ENCODE assay signal across 14 cellular contexts in the genomic region with DNA sequence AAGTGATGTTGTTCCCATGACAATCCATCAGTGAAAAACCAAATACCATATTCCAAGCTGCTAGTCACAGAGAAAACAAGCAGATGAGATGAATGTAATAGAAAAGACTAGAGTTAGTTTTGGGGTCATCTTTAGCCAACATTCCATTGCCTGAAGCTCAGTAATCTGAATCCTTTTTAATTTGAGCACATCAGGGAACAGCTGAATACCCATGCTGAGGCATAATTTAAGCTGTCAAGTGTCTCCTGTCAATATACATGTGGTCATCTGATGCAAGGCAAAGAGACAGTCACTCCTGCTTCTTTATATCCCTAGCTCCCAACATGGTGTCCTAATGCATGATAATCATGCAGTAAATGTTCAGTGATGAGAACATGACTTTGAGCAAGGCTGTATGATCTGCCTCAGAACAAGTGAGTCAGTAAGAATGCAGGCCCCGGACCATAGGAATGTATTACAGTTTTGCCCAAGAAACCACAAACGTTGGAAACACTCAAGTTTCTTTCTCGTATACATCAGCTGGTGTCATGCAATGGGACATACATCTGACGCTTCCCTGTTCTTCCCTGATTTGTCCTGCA. TPM values are rescaled to one million over a fixed set of nuclear protein-coding genes. Genes with fewer than 3 reads are reported as not detected.
A peak's percentile ranks its signal among the peaks of the same experiment; 100 is the strongest.
DNase-seq lines count a peak whose midpoint lies in the region; TF ChIP-seq lines count a peak whose summit lies in the region.
"Had no signal": no experiment of that assay in that cellular context is flagged by ENCODE, and none has a peak within 500 bp of the region (broad histone marks: within the 10 kb centered on the region; RNA-seq: fewer than 3 reads in every experiment).

No MANE protein-coding gene starts in this region.

- H3K9me3 ChIP-seq in BE2C (no peaks in the 10 kb centered on the region), HAP-1 (no peaks in the 10 kb centered on the region)
- H3K9me3 ChIP-seq: sigmoid colon had no signal

- H3K36me3 Mint-ChIP-seq in Calu3 (ENCODE audit: insufficient read depth, unreplicated experiment) (no peaks in the 10 kb centered on the region), nephron (ENCODE audit: low read depth) (no peaks in the 10 kb centered on the region), mesothelial cell of epicardium (peaks cover 1% of the 10 kb centered on the region)
- H3K36me3 Mint-ChIP-seq: activated naive CD8-positive, alpha-beta T cell had no signal

- H3K27ac Mint-ChIP-seq in Calu3 (ENCODE audit: unreplicated experiment) (peak overlapping the region; percentile 1), nephron (peak overlapping the region; percentile 52 to 77 (median 60)), mesothelial cell of epicardium (no peak overlapping the region)
- H3K27ac Mint-ChIP-seq: activated CD4-positive, alpha-beta T cell treated with anti-CD3 and anti-CD28 coated beads, Interleukin-2, amount 10 ng/mL, durations not matched to agents 7 days and 5 days; activated naive CD8-positive, alpha-beta T cell had no signal

- H3K36me3 ChIP-seq in BE2C (no peaks in the 10 kb centered on the region), HAP-1 (replicated peaks) (no peaks in the 10 kb centered on the region)
- H3K36me3 ChIP-seq: sigmoid colon had no signal

- no peak overlapping the region for H3K4me3 Mint-ChIP-seq in Calu3 (ENCODE audit: low read depth, unreplicated experiment)
- H3K4me3 Mint-ChIP-seq in nephron: no peak overlapping the region
- H3K4me3 Mint-ChIP-seq in mesothelial cell of epicardium: no peak overlapping the region
- H3K4me3 Mint-ChIP-seq: activated CD4-positive, alpha-beta T cell treated with anti-CD3 and anti-CD28 coated beads, Interleukin-2, amount 10 ng/mL, durations not matched to agents 7 days and 5 days; activated naive CD8-positive, alpha-beta T cell had no signal

- TF ChIP-seq CTCF in Calu3 (IDR thresholded peaks at IDR 0.05; ENCODE audit: unreplicated experiment) (no peak), cardiac fibroblast (IDR thresholded peaks at IDR 0.05; ENCODE audit: low read depth, low read length) (no peak), nephron (IDR thresholded peaks at IDR 0.05; ENCODE audit: unreplicated experiment in 3 of 3) (no peak), BE2C (IDR thresholded peaks at IDR 0.05; ENCODE audit: low read depth, low read length) (no peak), mesothelial cell of epicardium (IDR thresholded peaks at IDR 0.05; ENCODE audit: unreplicated experiment) (no peak)

- H3K4me1 Mint-ChIP-seq in Calu3 (ENCODE audit: low read depth, unreplicated experiment): peaks cover 21% of the 10 kb centered on the region
- peaks cover 60% of the 10 kb centered on the region for H3K4me1 Mint-ChIP-seq in nephron
- H3K4me1 Mint-ChIP-seq in mesothelial cell of epicardium: peaks cover 23% of the 10 kb centered on the region

- in situ Hi-C loops in HAP-1 (cut with MboI; ENCODE audit: low sequenced_read_pairs): no loop called here

- no TSS peak for BruUV-seq in Calu3 (replicated peaks; lab: Mats Ljungman, UMichigan)

- peak; percentile 37 for DNase-seq in Calu3
- DNase-seq in NCI-H226: peak; percentile 82
- peak; percentile 84 to 96 for DNase-seq in cardiac fibroblast (ENCODE audit: low read depth in 2 of 2)
- no peak for DNase-seq in BE2C
- DNase-seq in mesothelial cell of epicardium (ENCODE audit: low spot score in 2 of 2, unreplicated experiment in 2 of 2): no peak
- no peak for DNase-seq in posterior vena cava (ENCODE audit: low spot score)
- DNase-seq in HAP-1 (ENCODE audit: low spot score in 2 of 2): no peak
- DNase-seq: activated CD4-positive, alpha-beta T cell treated with anti-CD3 and anti-CD28 coated beads, Interleukin-2, amount 10 ng/mL, durations not matched to agents 7 days and 5 days; NCI-H1417 treated with DMSO at 0.1 percent for 48 hours; sigmoid colon had no signal

- H3K4me1 ChIP-seq in BE2C (no peaks in the 10 kb centered on the region), HAP-1 (peaks cover 14% of the 10 kb centered on the region)

- H3K4me3 ChIP-seq in cardiac fibroblast (replicated peaks in 1 of 2; ENCODE audit: low read depth in 2 of 2, low read length in 2 of 2) (no peak overlapping the region), BE2C (ENCODE audit: low read depth, low read length) (no peak overlapping the region), HAP-1 (no peak overlapping the region)
- H3K4me3 ChIP-seq: lung, sigmoid colon had no signal

- intact Hi-C loops in Calu3 (cut with micrococcal nuclease; ENCODE audit: unreplicated experiment) (no loop called here), posterior vena cava (cut with DNase I) (no loop called here)

- no peaks in the 10 kb centered on the region for H3K9me3 Mint-ChIP-seq in Calu3 (ENCODE audit: low read depth, unreplicated experiment)
- H3K9me3 Mint-ChIP-seq in nephron: no peaks in the 10 kb centered on the region
- H3K9me3 Mint-ChIP-seq in mesothelial cell of epicardium: no peaks in the 10 kb centered on the region
- H3K9me3 Mint-ChIP-seq: activated CD4-positive, alpha-beta T cell treated with anti-CD3 and anti-CD28 coated beads, Interleukin-2, amount 10 ng/mL, durations not matched to agents 7 days and 5 days had no signal

- H3K27me3 ChIP-seq in BE2C: no peaks in the 10 kb centered on the region
- H3K27me3 ChIP-seq in HAP-1 (ENCODE audit: low read depth): no peaks in the 10 kb centered on the region
- H3K27me3 ChIP-seq: sigmoid colon had no signal

- CTCF ChIA-PET in Calu3 (lab: Charles Lee): interaction anchor here (0.9 to 1.6 kb wide), 4 partner anchors 10 to 74 kb away, joined by 3 to 6 read pairs (median 4); a partner anchor contains a TSS

- H3K27me3 Mint-ChIP-seq in Calu3 (ENCODE audit: unreplicated experiment) (peaks cover 23% of the 10 kb centered on the region), nephron (ENCODE audit: low read depth) (no peaks in the 10 kb centered on the region), mesothelial cell of epicardium (ENCODE audit: low read depth) (no peaks in the 10 kb centered on the region)

RNA-seq across cellular contexts. Expression of a gene that starts 48.0 kb away (rescaled TPM):
- total RNA-seq in Calu3 (2022) (not detected in 2 replicates), mesothelial cell of epicardium (6.8 to 7.3 TPM (median 7.2 TPM) in 3 replicates), posterior vena cava (1 to 10 TPM; 1.4 to 1.5 TPM)
- polyA plus RNA-seq in BE2C (2012; ENCODE audit: insufficient read depth, insufficient read length, low read depth): 15.7 TPM
- total RNA-seq: activated CD4-positive, alpha-beta T cell treated with anti-CD3 and anti-CD28 coated beads, Interleukin-2, amount 10 ng/mL, durations not matched to agents 7 days and 5 days; endothelial cell of umbilical vein had no signal
- polyA plus RNA-seq: endothelial cell of umbilical vein had no signal

Comparison
In these comparisons a context has a peak if more than half of its experiments do, and no peak if none do; other contexts are left out.
1. DNase-seq: peak in Calu3 (single experiment), NCI-H226 (single experiment) and cardiac fibroblast (2 of 2); none in BE2C (single experiment), mesothelial cell of epicardium (0 of 2), posterior vena cava (single experiment) and HAP-1 (0 of 2).